Comparison of ENCODE assay signal across 27 cellular contexts in genomic region chr1:15708486-15709137, GRCh38. TPM values are rescaled to one million over a fixed set of nuclear protein-coding genes. Genes with fewer than 3 reads are reported as not detected.
"Had no signal": no experiment of that assay in that cellular context is flagged by ENCODE, and none has a peak within 500 bp of the region (broad histone marks: within the 10 kb centered on the region; RNA-seq: fewer than 3 reads in every experiment).

No MANE protein-coding gene starts in this region.

- H3K27me3 Mint-ChIP-seq: activated naive CD4-positive, alpha-beta T cell treated with anti-CD3 and anti-CD28 coated beads, Interleukin-2, amount 50 U/mL, for 24 hours; naive thymus-derived CD8-positive, alpha-beta T cell; progenitor cell of endocrine pancreas had no signal

- H3K9me3 Mint-ChIP-seq: activated naive CD4-positive, alpha-beta T cell treated with anti-CD3 and anti-CD28 coated beads, Interleukin-2, amount 50 U/mL, for 24 hours; activated T-helper 1 cell treated with anti-CD3 and anti-CD28 coated beads, Interleukin-12 subunit alpha, Interleukin-12 subunit beta, Interleukin-2, Interleukin-4 antibody, amounts not matched to agents 30 ng/mL and 10 ng/mL and 1 ng/mL, durations not matched to agents 14 hours and 24 hours and 36 hours; naive thymus-derived CD8-positive, alpha-beta T cell had no signal

- DNase-seq: activated CD4-positive, alpha-beta T cell treated with anti-CD3 and anti-CD28 coated beads for 1 hour; activated CD4-positive, alpha-beta T cell treated with anti-CD3 and anti-CD28 coated beads, Interleukin-2, amount 50 U/mL, for 1 hour; activated CD8-positive, alpha-beta T cell treated with anti-CD3 and anti-CD28 coated beads, Interleukin-2, amount 10 ng/mL, durations not matched to agents 7 days and 5 days; activated gamma-delta T cell treated with Interleukin-2 at 50 U/mL for 16 hours; anterior cingulate cortex; body of pancreas; cortex of kidney; heart right ventricle; kidney; naive thymus-derived CD8-positive, alpha-beta T cell; stimulated activated CD4-positive, alpha-beta T cell treated with anti-CD3 and anti-CD28 coated beads, Interleukin-12 subunit alpha, Interleukin-12 subunit beta, amount 100 ng/mL, for 4 hours; stimulated activated CD4-positive, alpha-beta T cell treated with anti-CD3 and anti-CD28 coated beads, Interleukin-4, amount 100 ng/mL, for 4 hours; stimulated activated naive CD8-positive, alpha-beta T cell treated with anti-CD3 and anti-CD28 coated beads, Interleukin-15, Interleukin-2, amounts not matched to agents 100 U/mL and 50 U/mL, for 24 hours; thyroid gland; WERI-Rb-1 had no signal

- H3K27me3 ChIP-seq: body of pancreas, cardiac muscle cell, heart right ventricle, thyroid gland had no signal

- H3K9me3 ChIP-seq: body of pancreas, heart right ventricle, thyroid gland had no signal

- H3K4me3 ChIP-seq: body of pancreas, cardiac muscle cell, heart right ventricle, lung, thyroid gland had no signal

- H3K27ac Mint-ChIP-seq: activated CD8-positive, alpha-beta T cell treated with anti-CD3 and anti-CD28 coated beads, Interleukin-2, amount 10 ng/mL, durations not matched to agents 7 days and 5 days; activated naive CD4-positive, alpha-beta T cell treated with anti-CD3 and anti-CD28 coated beads, Interleukin-2, amount 50 U/mL, for 24 hours; activated T-helper 1 cell treated with anti-CD3 and anti-CD28 coated beads, Interleukin-12 subunit alpha, Interleukin-12 subunit beta, Interleukin-2, Interleukin-4 antibody, amounts not matched to agents 30 ng/mL and 10 ng/mL and 1 ng/mL, durations not matched to agents 14 hours and 24 hours and 36 hours had no signal

- ATAC-seq: activated CD8-positive, alpha-beta T cell treated with anti-CD3 and anti-CD28 coated beads, Interleukin-2, amount 10 ng/mL, durations not matched to agents 7 days and 5 days; heart right ventricle; naive thymus-derived CD8-positive, alpha-beta T cell; stimulated activated naive CD8-positive, alpha-beta T cell treated with anti-CD3 and anti-CD28 coated beads, Interleukin-15, Interleukin-2, amounts not matched to agents 100 U/mL and 50 U/mL, for 24 hours had no signal

- H3K27ac ChIP-seq: body of pancreas, cardiac muscle cell, epithelial cell of prostate, thyroid gland, WERI-Rb-1 had no signal

- H3K4me3 Mint-ChIP-seq: activated CD8-positive, alpha-beta T cell treated with anti-CD3 and anti-CD28 coated beads, Interleukin-2, amount 10 ng/mL, durations not matched to agents 7 days and 5 days; activated naive CD4-positive, alpha-beta T cell treated with anti-CD3 and anti-CD28 coated beads, Interleukin-2, amount 50 U/mL, for 24 hours; activated T-helper 1 cell treated with anti-CD3 and anti-CD28 coated beads, Interleukin-12 subunit alpha, Interleukin-12 subunit beta, Interleukin-2, Interleukin-4 antibody, amounts not matched to agents 30 ng/mL and 10 ng/mL and 1 ng/mL, durations not matched to agents 14 hours and 24 hours and 36 hours; naive thymus-derived CD8-positive, alpha-beta T cell had no signal

- H3K36me3 ChIP-seq: cardiac muscle cell, thyroid gland had no signal

RNA-seq across cellular contexts. Expression of gene TMEM82, which starts 33.7 kb away (rescaled TPM):
- total RNA-seq: activated CD8-positive, alpha-beta T cell treated with anti-CD3 and anti-CD28 coated beads, Interleukin-2, amount 10 ng/mL, durations not matched to agents 7 days and 5 days; activated T-helper 1 cell treated with anti-CD3 and anti-CD28 coated beads, Interleukin-12 subunit alpha, Interleukin-12 subunit beta, Interleukin-2, Interleukin-4 antibody, amounts not matched to agents 30 ng/mL and 10 ng/mL and 1 ng/mL, durations not matched to agents 14 hours and 24 hours and 36 hours; body of pancreas; cerebellum; fibroblast of villous mesenchyme; heart right ventricle; lung; naive thymus-derived CD8-positive, alpha-beta T cell; osteocyte; subcutaneous adipose tissue; T-helper 2 cell treated with Interferon-gamma antibody and Interleukin-4, amounts not matched to agents 100 ng/mL and 5 ng/mL, for 36 hours; thyroid gland; ureter had no signal
- polyA plus RNA-seq: cardiac muscle cell; heart right ventricle; lung; naive thymus-derived CD8-positive, alpha-beta T cell had no signal

RNA-seq across cellular contexts. Expression of gene FBLIM1, which starts 50.0 kb away (rescaled TPM):
- total RNA-seq: activated CD8-positive, alpha-beta T cell treated with anti-CD3 and anti-CD28 coated beads, Interleukin-2, amount 10 ng/mL, durations not matched to agents 7 days and 5 days; activated T-helper 1 cell treated with anti-CD3 and anti-CD28 coated beads, Interleukin-12 subunit alpha, Interleukin-12 subunit beta, Interleukin-2, Interleukin-4 antibody, amounts not matched to agents 30 ng/mL and 10 ng/mL and 1 ng/mL, durations not matched to agents 14 hours and 24 hours and 36 hours; naive thymus-derived CD8-positive, alpha-beta T cell; T-helper 2 cell treated with Interferon-gamma antibody and Interleukin-4, amounts not matched to agents 100 ng/mL and 5 ng/mL, for 36 hours had no signal
- polyA plus RNA-seq: naive thymus-derived CD8-positive, alpha-beta T cell had no signal
